23 cellular contexts compared by ENCODE assay signal in the genomic region with DNA sequence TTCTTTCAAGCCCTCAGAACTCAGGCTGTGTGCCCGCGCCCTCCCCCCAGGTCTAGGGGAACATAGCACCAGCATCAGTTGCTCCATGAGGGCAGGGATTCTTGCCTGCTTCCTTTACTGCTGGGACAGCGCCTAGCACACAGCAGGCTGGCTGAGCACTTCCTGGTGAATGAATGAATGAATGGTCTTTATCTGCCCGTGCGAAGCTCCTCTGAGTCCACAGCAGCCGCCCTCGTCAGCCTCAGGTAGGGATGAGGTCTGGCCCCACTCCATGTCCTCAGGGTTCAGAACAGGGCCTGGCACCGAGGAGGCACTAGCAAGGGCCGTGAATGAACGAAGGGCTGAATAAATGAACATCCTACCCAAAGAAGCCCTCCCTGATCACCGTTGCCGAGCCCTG. TPM values are rescaled to one million over a fixed set of nuclear protein-coding genes. Genes with fewer than 3 reads are reported as not detected.
DNase-seq lines count a peak whose midpoint lies in the region; ATAC-seq, FAIRE-seq and TF ChIP-seq lines count a peak whose summit lies in the region.
"Had no signal": no experiment of that assay in that cellular context is flagged by ENCODE, and none has a peak within 500 bp of the region (broad histone marks: within the 10 kb centered on the region; RNA-seq: fewer than 3 reads in every experiment).

No MANE protein-coding gene starts in this region.

- intact Hi-C loops in esophagus muscularis mucosa (cut with DNase I): loop anchor here (5.0 kb wide), 1 partner anchor 42 kb away; no protein-coding TSS in a partner anchor

- TF ChIP-seq EP300 in esophagus muscularis mucosa (IDR thresholded peaks at IDR 0.05): no peak

- FAIRE-seq in small intestine (lab: Jason Lieb, UNC): no peak
- FAIRE-seq: GM12891 had no signal

- H3K27ac Mint-ChIP-seq in activated naive CD4-positive, alpha-beta T cell treated with anti-CD3 and anti-CD28 coated beads, Interleukin-2, amount 50 U/mL, for 24 hours: peak overlapping the region; percentile 80

- H3K27me3 ChIP-seq in esophagus muscularis mucosa (no peaks in the 10 kb centered on the region), small intestine (ENCODE audit: control insufficient read depth in 2 of 2, insufficient read depth in 2 of 2, low read length in 2 of 2) (no peaks in the 10 kb centered on the region)

- ATAC-seq in GM18519 (IDR thresholded peaks at IDR 0.05; ENCODE audit: low FRiP score, unreplicated experiment) (no peak), HG02884 (IDR thresholded peaks at IDR 0.05; ENCODE audit: unreplicated experiment) (no peak)
- ATAC-seq: psoas muscle had no signal

- H3K36me3 ChIP-seq in esophagus muscularis mucosa (peaks cover 0 to 18% (median 0%) of the 10 kb centered on the region in 4 donors), small intestine (ENCODE audit: control insufficient read depth in 2 of 2, insufficient read depth in 2 of 2, low read length in 2 of 2) (no peaks in the 10 kb centered on the region)

- H3K4me3 ChIP-seq in esophagus muscularis mucosa (no peak overlapping the region), small intestine (ENCODE audit: low read depth in 1 of 2, low read length in 2 of 2) (no peak overlapping the region)
- H3K4me3 ChIP-seq: coronary artery, lung, psoas muscle had no signal

- WGBS in esophagus muscularis mucosa: 96% methylated on average over 10 of the region's 12 CpGs
- 43 to 73% (median 48%) methylated on average over 12 of the region's 12 CpGs for WGBS in small intestine, 3 donors

- no peaks in the 10 kb centered on the region for H3K27me3 Mint-ChIP-seq in activated naive CD4-positive, alpha-beta T cell treated with anti-CD3 and anti-CD28 coated beads, Interleukin-2, amount 50 U/mL, for 24 hours

- no peak for TF ChIP-seq CTCF in VCaP (conservative IDR thresholded peaks at IDR 0.05)
- no peak for TF ChIP-seq CTCF in esophagus muscularis mucosa (IDR thresholded peaks at IDR 0.05)

- TF ChIP-seq POLR2A in esophagus muscularis mucosa (IDR thresholded peaks at IDR 0.05; ENCODE audit: low read depth): no peak

- peaks cover 33 to 99% (median 94%) of the 10 kb centered on the region in 4 donors for H3K4me1 ChIP-seq in esophagus muscularis mucosa
- peaks cover 3 to 10% of the 10 kb centered on the region in 2 donors for H3K4me1 ChIP-seq in small intestine (ENCODE audit: control insufficient read depth in 2 of 2, insufficient read depth in 1 of 2, low read depth in 1 of 2, low read length in 1 of 2)

- no peak for DNase-seq in activated naive CD4-positive, alpha-beta T cell treated with anti-CD3 and anti-CD28 coated beads, Interleukin-2, amount 50 U/mL, for 16 hours
- DNase-seq in esophagus muscularis mucosa (ENCODE audit: extremely low spot score) (no peak), small intestine (no peak), cerebellar cortex (ENCODE audit: low spot score) (no peak)
- DNase-seq: activated CD4-positive, alpha-beta T cell treated with anti-CD3 and anti-CD28 coated beads for 4 hours; activated CD8-positive, alpha-beta memory T cell treated with anti-CD3 and anti-CD28 coated beads, Interleukin-2, amount 50 U/mL, for 48 hours; activated gamma-delta T cell treated with Interleukin-2 at 50 U/mL for 16 hours; C1 segment of cervical spinal cord; HCEC 1CT; islet precursor cell; KBM-7; MV-4-11; NCI-H187 treated with DMSO at 0.1 percent for 48 hours; nephron progenitor cell; psoas muscle had no signal

- no peaks in the 10 kb centered on the region for H3K9me3 Mint-ChIP-seq in activated naive CD4-positive, alpha-beta T cell treated with anti-CD3 and anti-CD28 coated beads, Interleukin-2, amount 50 U/mL, for 24 hours
- H3K9me3 Mint-ChIP-seq: nephron progenitor cell had no signal

- peaks cover 1% of the 10 kb centered on the region for H3K36me3 Mint-ChIP-seq in activated naive CD4-positive, alpha-beta T cell treated with anti-CD3 and anti-CD28 coated beads, Interleukin-2, amount 50 U/mL, for 24 hours

- peak overlapping the region; percentile 51 for H3K4me3 Mint-ChIP-seq in activated naive CD4-positive, alpha-beta T cell treated with anti-CD3 and anti-CD28 coated beads, Interleukin-2, amount 50 U/mL, for 24 hours
- H3K4me3 Mint-ChIP-seq: nephron progenitor cell had no signal

- peaks cover 72% of the 10 kb centered on the region for H3K4me1 Mint-ChIP-seq in activated naive CD4-positive, alpha-beta T cell treated with anti-CD3 and anti-CD28 coated beads, Interleukin-2, amount 50 U/mL, for 24 hours

- H3K9me3 ChIP-seq in esophagus muscularis mucosa (no peaks in the 10 kb centered on the region), small intestine (ENCODE audit: control insufficient read depth, low read depth) (no peaks in the 10 kb centered on the region)
- H3K9me3 ChIP-seq: psoas muscle had no signal

- H3K27ac ChIP-seq in VCaP (peak overlapping the region; percentile 88), esophagus muscularis mucosa (replicated peaks in 1 of 4) (peak overlapping the region; percentile 69 to 79 (median 74)), small intestine (ENCODE audit: low read depth in 1 of 2, low read length in 1 of 2) (peak overlapping the region; percentile 34 to 76)
- H3K27ac ChIP-seq: HL-60 had no signal

RNA-seq across cellular contexts. Expression of a gene that starts 27.3 kb away (rescaled TPM):
- total RNA-seq in esophagus muscularis mucosa: 100 to 1,000 TPM in 1 of 4 donors, 10 to 100 TPM in 3; 41.1 to 102 (median 76.7) TPM
- polyA plus RNA-seq in small intestine: 10 to 100 TPM; 20.0 to 41.5 (median 28.2) TPM
